1 cellular context compared by ENCODE assay signal in the genomic region with DNA sequence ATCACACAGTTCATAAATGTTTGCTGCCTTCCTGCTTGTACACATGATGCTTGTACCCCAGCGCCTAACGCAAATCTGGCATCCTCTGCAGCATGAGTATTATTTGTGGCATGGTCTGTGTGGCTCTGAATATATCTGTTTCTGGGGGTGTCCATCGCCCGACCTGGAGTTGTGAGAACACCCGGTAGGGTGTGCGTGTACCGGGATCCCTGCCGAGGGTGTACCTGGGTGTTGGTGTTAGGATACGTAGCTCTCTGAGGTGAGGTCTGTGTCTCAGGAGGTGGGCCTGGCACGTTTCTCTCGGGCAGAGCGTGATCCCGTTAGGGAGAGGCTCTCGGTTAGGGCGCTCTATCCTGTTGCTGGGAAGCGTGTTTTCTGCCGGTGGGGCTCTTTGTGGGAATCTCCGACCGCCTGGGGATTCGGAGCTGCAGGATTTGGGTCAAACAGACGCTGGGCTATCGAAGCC.
TF ChIP-seq lines count a peak whose summit lies in the region.

No MANE protein-coding gene starts in this region.

TF ChIP-seq in HepG2, 621 proteins besides CTCF, POLR2A, EP300 and RAD21 (continued from another document and continues in another):
- TF ChIP-seq, protein P1, sequence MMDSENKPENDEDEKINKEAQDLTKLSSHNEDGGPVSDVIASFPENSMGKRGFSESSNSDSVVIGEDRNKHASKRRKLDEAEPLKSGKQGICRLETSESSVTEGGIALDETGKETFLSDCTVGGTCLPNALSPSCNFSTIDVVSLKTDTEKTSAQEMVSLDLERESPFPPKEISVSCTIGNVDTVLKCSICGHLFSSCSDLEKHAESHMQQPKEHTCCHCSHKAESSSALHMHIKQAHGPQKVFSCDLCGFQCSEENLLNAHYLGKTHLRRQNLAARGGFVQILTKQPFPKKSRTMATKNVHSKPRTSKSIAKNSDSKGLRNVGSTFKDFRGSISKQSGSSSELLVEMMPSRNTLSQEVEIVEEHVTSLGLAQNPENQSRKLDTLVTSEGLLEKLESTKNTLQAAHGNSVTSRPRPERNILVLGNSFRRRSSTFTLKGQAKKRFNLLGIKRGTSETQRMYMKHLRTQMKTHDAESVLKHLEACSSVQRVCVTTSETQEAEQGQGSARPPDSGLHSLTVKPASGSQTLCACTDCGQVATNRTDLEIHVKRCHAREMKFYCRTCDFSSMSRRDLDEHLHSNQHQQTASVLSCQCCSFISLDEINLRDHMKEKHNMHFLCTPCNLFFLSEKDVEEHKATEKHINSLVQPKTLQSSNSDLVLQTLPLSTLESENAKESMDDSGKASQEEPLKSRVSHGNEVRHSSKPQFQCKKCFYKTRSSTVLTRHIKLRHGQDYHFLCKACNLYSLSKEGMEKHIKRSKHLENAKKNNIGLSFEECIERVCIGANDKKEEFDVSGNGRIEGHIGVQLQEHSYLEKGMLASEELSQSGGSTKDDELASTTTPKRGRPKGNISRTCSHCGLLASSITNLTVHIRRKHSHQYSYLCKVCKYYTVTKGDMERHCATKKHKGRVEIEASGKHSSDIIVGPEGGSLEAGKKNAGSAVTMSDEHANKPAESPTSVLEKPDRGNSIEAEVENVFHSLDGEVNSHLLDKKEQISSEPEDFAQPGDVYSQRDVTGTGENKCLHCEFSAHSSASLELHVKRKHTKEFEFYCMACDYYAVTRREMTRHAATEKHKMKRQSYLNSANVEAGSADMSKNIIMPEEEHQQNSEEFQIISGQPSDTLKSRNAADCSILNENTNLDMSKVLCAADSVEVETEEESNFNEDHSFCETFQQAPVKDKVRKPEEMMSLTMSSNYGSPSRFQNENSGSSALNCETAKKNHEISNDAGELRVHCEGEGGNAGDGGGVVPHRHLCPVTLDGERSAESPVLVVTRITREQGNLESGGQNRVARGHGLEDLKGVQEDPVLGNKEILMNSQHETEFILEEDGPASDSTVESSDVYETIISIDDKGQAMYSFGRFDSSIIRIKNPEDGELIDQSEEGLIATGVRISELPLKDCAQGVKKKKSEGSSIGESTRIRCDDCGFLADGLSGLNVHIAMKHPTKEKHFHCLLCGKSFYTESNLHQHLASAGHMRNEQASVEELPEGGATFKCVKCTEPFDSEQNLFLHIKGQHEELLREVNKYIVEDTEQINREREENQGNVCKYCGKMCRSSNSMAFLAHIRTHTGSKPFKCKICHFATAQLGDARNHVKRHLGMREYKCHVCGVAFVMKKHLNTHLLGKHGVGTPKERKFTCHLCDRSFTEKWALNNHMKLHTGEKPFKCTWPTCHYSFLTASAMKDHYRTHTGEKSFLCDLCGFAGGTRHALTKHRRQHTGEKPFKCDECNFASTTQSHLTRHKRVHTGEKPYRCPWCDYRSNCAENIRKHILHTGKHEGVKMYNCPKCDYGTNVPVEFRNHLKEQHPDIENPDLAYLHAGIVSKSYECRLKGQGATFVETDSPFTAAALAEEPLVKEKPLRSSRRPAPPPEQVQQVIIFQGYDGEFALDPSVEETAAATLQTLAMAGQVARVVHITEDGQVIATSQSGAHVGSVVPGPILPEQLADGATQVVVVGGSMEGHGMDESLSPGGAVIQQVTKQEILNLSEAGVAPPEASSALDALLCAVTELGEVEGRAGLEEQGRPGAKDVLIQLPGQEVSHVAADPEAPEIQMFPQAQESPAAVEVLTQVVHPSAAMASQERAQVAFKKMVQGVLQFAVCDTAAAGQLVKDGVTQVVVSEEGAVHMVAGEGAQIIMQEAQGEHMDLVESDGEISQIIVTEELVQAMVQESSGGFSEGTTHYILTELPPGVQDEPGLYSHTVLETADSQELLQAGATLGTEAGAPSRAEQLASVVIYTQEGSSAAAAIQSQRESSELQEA (CRISPR knock-in tag; IDR thresholded peaks at IDR 0.05; ENCODE audit: not compliant biosample characterization), result no peak
- TF ChIP-seq NFATC3 (CRISPR knock-in tag; IDR thresholded peaks at IDR 0.05), result 0 out of 2 replicates have a peak, but pooled peaks have one; percentile 78
- TF ChIP-seq, protein P2, sequence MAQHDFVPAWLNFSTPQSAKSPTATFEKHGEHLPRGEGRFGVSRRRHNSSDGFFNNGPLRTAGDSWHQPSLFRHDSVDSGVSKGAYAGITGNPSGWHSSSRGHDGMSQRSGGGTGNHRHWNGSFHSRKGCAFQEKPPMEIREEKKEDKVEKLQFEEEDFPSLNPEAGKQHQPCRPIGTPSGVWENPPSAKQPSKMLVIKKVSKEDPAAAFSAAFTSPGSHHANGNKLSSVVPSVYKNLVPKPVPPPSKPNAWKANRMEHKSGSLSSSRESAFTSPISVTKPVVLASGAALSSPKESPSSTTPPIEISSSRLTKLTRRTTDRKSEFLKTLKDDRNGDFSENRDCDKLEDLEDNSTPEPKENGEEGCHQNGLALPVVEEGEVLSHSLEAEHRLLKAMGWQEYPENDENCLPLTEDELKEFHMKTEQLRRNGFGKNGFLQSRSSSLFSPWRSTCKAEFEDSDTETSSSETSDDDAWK (CRISPR knock-in tag; IDR thresholded peaks at IDR 0.05), result no peak
- no peak for TF ChIP-seq ZNF549 (CRISPR knock-in tag; IDR thresholded peaks at IDR 0.05)
- TF ChIP-seq, protein P3, sequence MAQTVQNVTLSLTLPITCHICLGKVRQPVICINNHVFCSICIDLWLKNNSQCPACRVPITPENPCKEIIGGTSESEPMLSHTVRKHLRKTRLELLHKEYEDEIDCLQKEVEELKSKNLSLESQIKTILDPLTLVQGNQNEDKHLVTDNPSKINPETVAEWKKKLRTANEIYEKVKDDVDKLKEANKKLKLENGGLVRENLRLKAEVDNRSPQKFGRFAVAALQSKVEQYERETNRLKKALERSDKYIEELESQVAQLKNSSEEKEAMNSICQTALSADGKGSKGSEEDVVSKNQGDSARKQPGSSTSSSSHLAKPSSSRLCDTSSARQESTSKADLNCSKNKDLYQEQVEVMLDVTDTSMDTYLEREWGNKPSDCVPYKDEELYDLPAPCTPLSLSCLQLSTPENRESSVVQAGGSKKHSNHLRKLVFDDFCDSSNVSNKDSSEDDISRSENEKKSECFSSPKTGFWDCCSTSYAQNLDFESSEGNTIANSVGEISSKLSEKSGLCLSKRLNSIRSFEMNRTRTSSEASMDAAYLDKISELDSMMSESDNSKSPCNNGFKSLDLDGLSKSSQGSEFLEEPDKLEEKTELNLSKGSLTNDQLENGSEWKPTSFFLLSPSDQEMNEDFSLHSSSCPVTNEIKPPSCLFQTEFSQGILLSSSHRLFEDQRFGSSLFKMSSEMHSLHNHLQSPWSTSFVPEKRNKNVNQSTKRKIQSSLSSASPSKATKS (CRISPR knock-in tag; IDR thresholded peaks at IDR 0.05), result no peak
- no peak for TF ChIP-seq ZFP1 (CRISPR knock-in tag; IDR thresholded peaks at IDR 0.05)
- 0 out of 2 replicates have a peak, but pooled peaks have one; percentile 26 for TF ChIP-seq ZNF292 (CRISPR knock-in tag; IDR thresholded peaks at IDR 0.05; ENCODE audit: borderline replicate concordance, low read depth)
- 0 out of 2 replicates have a peak, but pooled peaks have one; percentile 83 for TF ChIP-seq FOXC1 (CRISPR knock-in tag; IDR thresholded peaks at IDR 0.05; ENCODE audit: borderline replicate concordance)
- no peak for TF ChIP-seq RFX1 (IDR thresholded peaks at IDR 0.05)
- TF ChIP-seq ZNF605 (CRISPR knock-in tag; IDR thresholded peaks at IDR 0.05), result no peak
- no peak for TF ChIP-seq MEIS1 (CRISPR knock-in tag; IDR thresholded peaks at IDR 0.05; ENCODE audit: borderline replicate concordance)
- TF ChIP-seq ZNF816 (CRISPR knock-in tag; IDR thresholded peaks at IDR 0.05; ENCODE audit: borderline replicate concordance), result no peak
- TF ChIP-seq ZNF510 (CRISPR knock-in tag; IDR thresholded peaks at IDR 0.05; ENCODE audit: low read depth), result no peak
- TF ChIP-seq HDAC1 (CRISPR knock-in tag; IDR thresholded peaks at IDR 0.05), result no peak
- no peak for TF ChIP-seq NAIF1 (CRISPR knock-in tag; IDR thresholded peaks at IDR 0.05; ENCODE audit: borderline replicate concordance)
- TF ChIP-seq, protein P4, sequence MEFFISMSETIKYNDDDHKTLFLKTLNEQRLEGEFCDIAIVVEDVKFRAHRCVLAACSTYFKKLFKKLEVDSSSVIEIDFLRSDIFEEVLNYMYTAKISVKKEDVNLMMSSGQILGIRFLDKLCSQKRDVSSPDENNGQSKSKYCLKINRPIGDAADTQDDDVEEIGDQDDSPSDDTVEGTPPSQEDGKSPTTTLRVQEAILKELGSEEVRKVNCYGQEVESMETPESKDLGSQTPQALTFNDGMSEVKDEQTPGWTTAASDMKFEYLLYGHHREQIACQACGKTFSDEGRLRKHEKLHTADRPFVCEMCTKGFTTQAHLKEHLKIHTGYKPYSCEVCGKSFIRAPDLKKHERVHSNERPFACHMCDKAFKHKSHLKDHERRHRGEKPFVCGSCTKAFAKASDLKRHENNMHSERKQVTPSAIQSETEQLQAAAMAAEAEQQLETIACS (CRISPR knock-in tag; IDR thresholded peaks at IDR 0.05), result no peak
- TF ChIP-seq, protein P5, sequence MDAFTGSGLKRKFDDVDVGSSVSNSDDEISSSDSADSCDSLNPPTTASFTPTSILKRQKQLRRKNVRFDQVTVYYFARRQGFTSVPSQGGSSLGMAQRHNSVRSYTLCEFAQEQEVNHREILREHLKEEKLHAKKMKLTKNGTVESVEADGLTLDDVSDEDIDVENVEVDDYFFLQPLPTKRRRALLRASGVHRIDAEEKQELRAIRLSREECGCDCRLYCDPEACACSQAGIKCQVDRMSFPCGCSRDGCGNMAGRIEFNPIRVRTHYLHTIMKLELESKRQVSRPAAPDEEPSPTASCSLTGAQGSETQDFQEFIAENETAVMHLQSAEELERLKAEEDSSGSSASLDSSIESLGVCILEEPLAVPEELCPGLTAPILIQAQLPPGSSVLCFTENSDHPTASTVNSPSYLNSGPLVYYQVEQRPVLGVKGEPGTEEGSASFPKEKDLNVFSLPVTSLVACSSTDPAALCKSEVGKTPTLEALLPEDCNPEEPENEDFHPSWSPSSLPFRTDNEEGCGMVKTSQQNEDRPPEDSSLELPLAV (CRISPR knock-in tag; conservative IDR thresholded peaks at IDR 0.05; ENCODE audit: low read depth), result no peak
- TF ChIP-seq ZIK1 (CRISPR knock-in tag; IDR thresholded peaks at IDR 0.05; ENCODE audit: borderline replicate concordance, low read depth), result no peak; the same call in 1 of the 2 replicates
- TF ChIP-seq, protein P6, sequence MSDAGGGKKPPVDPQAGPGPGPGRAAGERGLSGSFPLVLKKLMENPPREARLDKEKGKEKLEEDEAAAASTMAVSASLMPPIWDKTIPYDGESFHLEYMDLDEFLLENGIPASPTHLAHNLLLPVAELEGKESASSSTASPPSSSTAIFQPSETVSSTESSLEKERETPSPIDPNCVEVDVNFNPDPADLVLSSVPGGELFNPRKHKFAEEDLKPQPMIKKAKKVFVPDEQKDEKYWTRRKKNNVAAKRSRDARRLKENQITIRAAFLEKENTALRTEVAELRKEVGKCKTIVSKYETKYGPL (CRISPR knock-in tag; IDR thresholded peaks at IDR 0.05), result no peak
- TF ChIP-seq, protein P7, sequence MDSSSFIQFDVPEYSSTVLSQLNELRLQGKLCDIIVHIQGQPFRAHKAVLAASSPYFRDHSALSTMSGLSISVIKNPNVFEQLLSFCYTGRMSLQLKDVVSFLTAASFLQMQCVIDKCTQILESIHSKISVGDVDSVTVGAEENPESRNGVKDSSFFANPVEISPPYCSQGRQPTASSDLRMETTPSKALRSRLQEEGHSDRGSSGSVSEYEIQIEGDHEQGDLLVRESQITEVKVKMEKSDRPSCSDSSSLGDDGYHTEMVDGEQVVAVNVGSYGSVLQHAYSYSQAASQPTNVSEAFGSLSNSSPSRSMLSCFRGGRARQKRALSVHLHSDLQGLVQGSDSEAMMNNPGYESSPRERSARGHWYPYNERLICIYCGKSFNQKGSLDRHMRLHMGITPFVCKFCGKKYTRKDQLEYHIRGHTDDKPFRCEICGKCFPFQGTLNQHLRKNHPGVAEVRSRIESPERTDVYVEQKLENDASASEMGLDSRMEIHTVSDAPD (CRISPR knock-in tag; IDR thresholded peaks at IDR 0.05), result 0 out of 2 replicates have a peak, but pooled peaks have one; percentile 16
- TF ChIP-seq, protein P8, sequence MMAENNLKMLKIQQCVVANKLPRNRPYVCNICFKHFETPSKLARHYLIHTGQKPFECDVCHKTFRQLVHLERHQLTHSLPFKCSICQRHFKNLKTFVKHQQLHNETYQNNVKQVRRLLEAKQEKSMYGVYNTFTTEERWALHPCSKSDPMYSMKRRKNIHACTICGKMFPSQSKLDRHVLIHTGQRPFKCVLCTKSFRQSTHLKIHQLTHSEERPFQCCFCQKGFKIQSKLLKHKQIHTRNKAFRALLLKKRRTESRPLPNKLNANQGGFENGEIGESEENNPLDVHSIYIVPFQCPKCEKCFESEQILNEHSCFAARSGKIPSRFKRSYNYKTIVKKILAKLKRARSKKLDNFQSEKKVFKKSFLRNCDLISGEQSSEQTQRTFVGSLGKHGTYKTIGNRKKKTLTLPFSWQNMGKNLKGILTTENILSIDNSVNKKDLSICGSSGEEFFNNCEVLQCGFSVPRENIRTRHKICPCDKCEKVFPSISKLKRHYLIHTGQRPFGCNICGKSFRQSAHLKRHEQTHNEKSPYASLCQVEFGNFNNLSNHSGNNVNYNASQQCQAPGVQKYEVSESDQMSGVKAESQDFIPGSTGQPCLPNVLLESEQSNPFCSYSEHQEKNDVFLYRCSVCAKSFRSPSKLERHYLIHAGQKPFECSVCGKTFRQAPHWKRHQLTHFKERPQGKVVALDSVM (CRISPR knock-in tag; IDR thresholded peaks at IDR 0.05), result no peak
- TF ChIP-seq, protein P9, sequence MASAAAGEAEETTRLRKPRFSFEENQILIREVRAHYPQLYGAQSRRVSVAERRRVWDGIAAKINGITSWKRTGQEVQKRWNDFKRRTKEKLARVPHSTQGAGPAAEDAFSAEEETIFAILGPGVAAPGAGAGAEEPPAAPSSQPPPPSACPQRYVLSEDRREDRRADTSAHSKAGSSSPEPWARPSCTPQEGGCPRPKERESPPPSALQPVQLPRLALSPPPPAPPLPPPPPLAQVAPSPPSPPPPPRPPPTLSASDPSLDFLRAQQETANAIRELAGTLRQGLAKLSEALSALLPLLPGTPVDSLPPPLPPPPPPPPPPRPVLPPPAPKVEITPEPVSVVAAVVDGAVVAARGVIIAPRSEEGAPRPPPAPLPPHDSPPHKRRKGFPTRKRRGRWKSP (CRISPR knock-in tag; IDR thresholded peaks at IDR 0.05), result 0 out of 2 replicates have a peak, but pooled peaks have one; percentile 4
- no peak for TF ChIP-seq NR2F2 (IDR thresholded peaks at IDR 0.05; ENCODE audit: borderline replicate concordance, low read depth)
- TF ChIP-seq SRSF9 (IDR thresholded peaks at IDR 0.05; ENCODE audit: borderline replicate concordance, insufficient read depth, low read depth, low read length, poor library complexity, severe bottlenecking), result no peak
- no peak for TF ChIP-seq ZNF333 (CRISPR knock-in tag; IDR thresholded peaks at IDR 0.05; ENCODE audit: borderline replicate concordance)
- TF ChIP-seq PAWR (CRISPR knock-in tag; IDR thresholded peaks at IDR 0.05; ENCODE audit: borderline replicate concordance), result no peak
- peak; percentile 44; the same call in 1 of the 2 replicates for TF ChIP-seq KLF11 (CRISPR knock-in tag; IDR thresholded peaks at IDR 0.05)
- TF ChIP-seq ZNF446 (CRISPR knock-in tag; IDR thresholded peaks at IDR 0.05), result no peak
- TF ChIP-seq TSC22D2 (CRISPR knock-in tag; IDR thresholded peaks at IDR 0.05; ENCODE audit: borderline replicate concordance), result no peak
- TF ChIP-seq AKAP8 (CRISPR knock-in tag; IDR thresholded peaks at IDR 0.05), result no peak
- no peak for TF ChIP-seq NPAS2 (CRISPR knock-in tag; IDR thresholded peaks at IDR 0.05; ENCODE audit: borderline replicate concordance)
- no peak for TF ChIP-seq ZNF660 (CRISPR knock-in tag; IDR thresholded peaks at IDR 0.05; ENCODE audit: borderline replicate concordance, low read depth)
- no peak for TF ChIP-seq MXD4 (CRISPR knock-in tag; IDR thresholded peaks at IDR 0.05)
- no peak for TF ChIP-seq ZNF468 (CRISPR knock-in tag; IDR thresholded peaks at IDR 0.05)
- no peak for TF ChIP-seq MED1 (CRISPR knock-in tag; IDR thresholded peaks at IDR 0.05)
- no peak for TF ChIP-seq ZNF343 (CRISPR knock-in tag; IDR thresholded peaks at IDR 0.05)
- TF ChIP-seq MED8 (CRISPR knock-in tag; IDR thresholded peaks at IDR 0.05; ENCODE audit: insufficient replicate concordance), result no peak
- no peak for TF ChIP-seq ZNF564 (CRISPR knock-in tag; IDR thresholded peaks at IDR 0.05)
- TF ChIP-seq ZNF282 (IDR thresholded peaks at IDR 0.05; ENCODE audit: partially characterized antibody), result no peak
- TF ChIP-seq ZNF569 (CRISPR knock-in tag; IDR thresholded peaks at IDR 0.05; ENCODE audit: borderline replicate concordance), result no peak
